ENCODE assay signal across 20 cellular contexts in genomic region chr3:192212335-192212734, GRCh38.
A peak's percentile ranks its signal among the peaks of the same experiment; 100 is the strongest.
DNase-seq lines count a peak whose midpoint lies in the region; ATAC-seq and TF ChIP-seq lines count a peak whose summit lies in the region.
"Had no signal": no experiment of that assay in that cellular context is flagged by ENCODE, and none has a peak within 500 bp of the region (broad histone marks: within the 10 kb centered on the region; RNA-seq: fewer than 3 reads in every experiment).

No MANE protein-coding gene starts in this region.

- peak; percentile 16 for DNase-seq in NAMALWA (ENCODE audit: low spot score)
- DNase-seq in chondrocyte (ENCODE audit: low spot score), result no peak
- DNase-seq in GM19240 (ENCODE audit: insufficient read length, low spot score), result no peak
- DNase-seq in effector memory CD8-positive, alpha-beta T cell, result no peak
- no peak for DNase-seq in GF-D8 (lab: John Stamatoyannopoulos, UW)
- no peak for DNase-seq in stimulated activated naive CD4-positive, alpha-beta T cell (lab: John Stamatoyannopoulos, UW)
- DNase-seq: activated naive CD8-positive, alpha-beta T cell treated with anti-CD3 and anti-CD28 coated beads for 36 hours; Calu3; GM23248; heart left ventricle; left colon; MG63; NCI-H2171 treated with DMSO at 0.1 percent for 48 hours; psoas muscle; T-helper 1 cell; tibial artery had no signal

- H3K27ac Mint-ChIP-seq in chondrocyte (ENCODE audit: unreplicated experiment), result no peak overlapping the region
- no peak overlapping the region for H3K27ac Mint-ChIP-seq in effector memory CD8-positive, alpha-beta T cell
- H3K27ac Mint-ChIP-seq: activated naive CD8-positive, alpha-beta T cell treated with anti-CD3 and anti-CD28 coated beads for 36 hours had no signal

- H3K4me3 ChIP-seq in DOHH2 (ENCODE audit: low read length), result no peak overlapping the region
- H3K4me3 ChIP-seq: GM23248, heart left ventricle, MG63, psoas muscle, tibial artery had no signal

- no peaks in the 10 kb centered on the region for H4K20me1 ChIP-seq in DOHH2 (ENCODE audit: control insufficient read depth, insufficient read depth, low read depth, low read length)

- no peaks in the 10 kb centered on the region for H3K4me1 ChIP-seq in DOHH2 (ENCODE audit: control insufficient read depth, low read length)
- H3K4me1 ChIP-seq: psoas muscle, tibial artery had no signal

- H3K9me3 Mint-ChIP-seq in chondrocyte (ENCODE audit: low read depth), result no peaks in the 10 kb centered on the region
- peaks cover 11 to 32% of the 10 kb centered on the region in 2 donors for H3K9me3 Mint-ChIP-seq in effector memory CD8-positive, alpha-beta T cell

- no peak overlapping the region for H3K4me2 ChIP-seq in DOHH2 (ENCODE audit: low read length)

- no peak overlapping the region for H3K27ac ChIP-seq in DOHH2 (ENCODE audit: low read depth, low read length)
- H3K27ac ChIP-seq: epithelial cell of prostate, GM23248, heart left ventricle, psoas muscle, tibial artery had no signal

- no peaks in the 10 kb centered on the region for H3K36me3 Mint-ChIP-seq in chondrocyte (ENCODE audit: low read depth)
- H3K36me3 Mint-ChIP-seq in effector memory CD8-positive, alpha-beta T cell (ENCODE audit: insufficient read depth), result no peaks in the 10 kb centered on the region
- H3K36me3 Mint-ChIP-seq: activated naive CD8-positive, alpha-beta T cell treated with anti-CD3 and anti-CD28 coated beads for 36 hours had no signal

- no peaks in the 10 kb centered on the region for H3K27me3 ChIP-seq in DOHH2 (ENCODE audit: control insufficient read depth, low read length)
- H3K27me3 ChIP-seq: heart left ventricle, MG63, tibial artery had no signal

- H3K9me2 ChIP-seq in DOHH2 (replicated peaks; ENCODE audit: control insufficient read depth, low read length), result no peaks in the 10 kb centered on the region

- ATAC-seq in GM21619 (IDR thresholded peaks at IDR 0.05; ENCODE audit: unreplicated experiment), result peak; percentile 46
- ATAC-seq in effector memory CD8-positive, alpha-beta T cell (replicated peaks), result no peak
- ATAC-seq: heart left ventricle, left colon, psoas muscle had no signal

- TF ChIP-seq CTCF in DOHH2 (IDR thresholded peaks at IDR 0.05; ENCODE audit: low read depth, low read length, poor library complexity, severe bottlenecking) (peak; percentile 53), chondrocyte (IDR thresholded peaks at IDR 0.05) (peak; percentile 69)

- H3K36me3 ChIP-seq in DOHH2 (ENCODE audit: control insufficient read depth, low read length), result no peaks in the 10 kb centered on the region
- H3K36me3 ChIP-seq: heart left ventricle, MG63, tibial artery had no signal

- H3K4me1 Mint-ChIP-seq in chondrocyte (ENCODE audit: low read depth), result no peaks in the 10 kb centered on the region
- H3K4me1 Mint-ChIP-seq in effector memory CD8-positive, alpha-beta T cell (ENCODE audit: low read depth in 2 of 2), result no peaks in the 10 kb centered on the region
- H3K4me1 Mint-ChIP-seq: activated naive CD8-positive, alpha-beta T cell treated with anti-CD3 and anti-CD28 coated beads for 36 hours; central memory CD8-positive, alpha-beta T cell had no signal

- peaks cover 18% of the 10 kb centered on the region for H3K27me3 Mint-ChIP-seq in chondrocyte (ENCODE audit: low read depth)
- H3K27me3 Mint-ChIP-seq in effector memory CD8-positive, alpha-beta T cell, result no peaks in the 10 kb centered on the region
- H3K27me3 Mint-ChIP-seq: activated naive CD8-positive, alpha-beta T cell treated with anti-CD3 and anti-CD28 coated beads for 36 hours; central memory CD8-positive, alpha-beta T cell had no signal

- H3K4me3 Mint-ChIP-seq in chondrocyte (ENCODE audit: unreplicated experiment), result no peak overlapping the region
- H3K4me3 Mint-ChIP-seq in effector memory CD8-positive, alpha-beta T cell, result no peak overlapping the region
- H3K4me3 Mint-ChIP-seq: activated naive CD8-positive, alpha-beta T cell treated with anti-CD3 and anti-CD28 coated beads for 36 hours; central memory CD8-positive, alpha-beta T cell had no signal

- no peaks in the 10 kb centered on the region for H3K9me3 ChIP-seq in DOHH2 (ENCODE audit: control insufficient read depth, insufficient read depth, low read length)
- H3K9me3 ChIP-seq: heart left ventricle, MG63, psoas muscle, tibial artery had no signal

- no peaks in the 10 kb centered on the region for H3F3A ChIP-seq in DOHH2 (ENCODE audit: control insufficient read depth, insufficient read depth)

- no peaks in the 10 kb centered on the region for H3K79me2 ChIP-seq in DOHH2 (ENCODE audit: control insufficient read depth, low read length)
